8 cellular contexts compared by ENCODE assay signal in genomic region chrX:49063715-49064114, GRCh38.
"Had no signal": no experiment of that assay in that cellular context is flagged by ENCODE, and none has a peak within 500 bp of the region (broad histone marks: within the 10 kb centered on the region; RNA-seq: fewer than 3 reads in every experiment).

No MANE protein-coding gene starts in this region.

- H3K4me3 ChIP-seq: K562 had no signal

- H3K4me1 Mint-ChIP-seq: IgD-negative memory B cell had no signal

- H3K27me3 Mint-ChIP-seq: IgD-negative memory B cell had no signal

- ATAC-seq: HepG2, K562 had no signal

- H3K9me3 Mint-ChIP-seq: IgD-negative memory B cell had no signal

- FAIRE-seq: HepG2, HTR-8/SVneo, K562 had no signal

- H3K27ac ChIP-seq: HL-60 had no signal

- H3K27ac Mint-ChIP-seq: IgD-negative memory B cell had no signal

- H3K4me3 Mint-ChIP-seq: IgD-negative memory B cell had no signal

- DNase-seq: IMR-90, KBM-7, KG1 had no signal
